In the genomic region with DNA sequence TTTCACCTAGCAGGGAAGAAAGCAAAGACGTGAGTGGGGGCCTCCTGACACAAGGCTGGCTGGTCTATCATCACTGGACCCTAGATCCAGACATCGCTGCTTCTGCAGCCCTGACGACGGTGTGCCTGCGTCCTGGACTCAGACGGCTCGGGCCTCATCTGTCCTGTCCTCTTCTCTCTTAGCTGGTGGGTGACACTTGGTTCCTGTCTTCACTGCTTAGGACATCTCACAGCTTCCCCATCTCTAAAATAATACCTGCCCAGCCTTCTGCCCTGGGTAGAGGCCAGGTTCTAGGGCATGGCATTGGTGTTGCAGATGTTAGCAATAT, we compare ENCODE assay signal across 1 cellular context.
TF ChIP-seq lines count a peak whose summit lies in the region.

No MANE protein-coding gene starts in this region.

TF ChIP-seq in H1, 55 proteins besides CTCF, POLR2A, EP300 and RAD21:
- no peak for TF ChIP-seq SP1 (IDR thresholded peaks at IDR 0.05; ENCODE audit: low read depth, low read length)
- 0 out of 2 replicates have a peak, but pooled peaks have one; percentile 7 for TF ChIP-seq POLR2AphosphoS5 (IDR thresholded peaks at IDR 0.05; ENCODE audit: low read depth, low read length)
- TF ChIP-seq HDAC6 (IDR thresholded peaks at IDR 0.05; ENCODE audit: low read depth, low read length) = no peak
- no peak for TF ChIP-seq CREB1 (IDR thresholded peaks at IDR 0.05)
- TF ChIP-seq RXRA (IDR thresholded peaks at IDR 0.05; ENCODE audit: insufficient read depth, low read depth, low read length) = no peak
- TF ChIP-seq TCF12 (IDR thresholded peaks at IDR 0.05; ENCODE audit: low read depth, low read length) = no peak
